Comparison of ENCODE assay signal across 8 cellular contexts in the genomic region with DNA sequence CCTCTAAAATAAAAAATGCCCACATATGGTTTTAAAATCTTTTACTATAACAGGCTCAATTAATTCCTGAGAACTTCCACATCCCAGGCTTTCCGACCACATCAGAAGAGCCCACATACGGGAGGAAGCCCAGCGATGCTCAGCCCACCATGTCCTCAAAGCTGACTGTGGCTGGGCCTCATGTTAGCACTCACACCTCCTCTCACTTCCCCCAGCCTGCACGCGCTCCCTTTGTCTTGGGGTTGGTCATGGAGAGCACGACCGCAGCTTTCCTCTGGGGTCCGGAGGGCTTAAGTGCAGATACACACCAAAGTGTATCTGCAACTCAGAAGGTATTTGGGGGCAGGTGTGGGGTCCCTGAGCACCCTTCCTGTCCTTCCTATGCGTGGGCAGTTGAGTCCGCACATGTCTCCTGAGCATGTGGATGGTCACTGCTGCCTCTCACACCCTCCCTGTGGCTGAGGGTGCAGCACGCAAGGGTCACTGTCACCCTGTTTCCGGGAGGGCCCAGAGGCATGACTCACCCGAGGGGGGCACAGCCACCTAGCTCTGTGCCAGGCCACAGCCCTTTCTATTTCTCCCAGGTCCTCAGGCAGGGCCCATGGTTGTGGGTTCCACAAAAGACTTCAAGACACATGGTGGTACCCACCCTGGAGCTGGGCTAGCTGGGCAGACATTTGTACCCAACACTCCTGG. TPM values are rescaled to one million over a fixed set of nuclear protein-coding genes. Genes with fewer than 3 reads are reported as not detected.
DNase-seq lines count a peak whose midpoint lies in the region; ATAC-seq, FAIRE-seq and TF ChIP-seq lines count a peak whose summit lies in the region.

No MANE protein-coding gene starts in this region.

- ATAC-seq in GM19372 (IDR thresholded peaks at IDR 0.05; ENCODE audit: low read depth, unreplicated experiment) = peak; percentile 1

- H3K4me1 ChIP-seq in NT2/D1 (ENCODE audit: insufficient read depth, insufficient read length) (peaks cover 41% of the 10 kb centered on the region), esophagus (ENCODE audit: control insufficient read depth in 2 of 2, insufficient read depth in 2 of 2, low read length in 1 of 2) (peaks cover 19 to 41% of the 10 kb centered on the region in 2 donors), small intestine (ENCODE audit: control insufficient read depth in 2 of 2, insufficient read depth in 1 of 2, low read depth in 1 of 2, low read length in 1 of 2) (peaks cover 1 to 16% of the 10 kb centered on the region in 2 donors)

- H3K9ac ChIP-seq in NT2/D1 (ENCODE audit: insufficient read length, low read depth) = peak overlapping the region; percentile 22

- H3K9me3 ChIP-seq in NT2/D1 (ENCODE audit: insufficient read depth, low read length) (no peaks in the 10 kb centered on the region), esophagus (ENCODE audit: control insufficient read depth in 2 of 2, insufficient read depth in 1 of 2, low read depth in 1 of 2, low read length in 1 of 2) (no peaks in the 10 kb centered on the region), small intestine (ENCODE audit: control insufficient read depth, low read depth) (no peaks in the 10 kb centered on the region)

- H3K36me3 ChIP-seq in NT2/D1 (ENCODE audit: insufficient read depth, insufficient read length, low read length) = peaks cover 99% of the 10 kb centered on the region
- peaks cover 49 to 96% of the 10 kb centered on the region in 2 donors for H3K36me3 ChIP-seq in esophagus (ENCODE audit: control insufficient read depth in 2 of 2, insufficient read depth in 2 of 2, low read length in 1 of 2)
- peaks cover 15 to 29% of the 10 kb centered on the region in 2 donors for H3K36me3 ChIP-seq in small intestine (ENCODE audit: control insufficient read depth in 2 of 2, insufficient read depth in 2 of 2, low read length in 2 of 2)

- H3K27me3 ChIP-seq in NT2/D1 (ENCODE audit: insufficient read depth, insufficient read length) (no peaks in the 10 kb centered on the region), esophagus (ENCODE audit: control insufficient read depth in 1 of 2, insufficient read depth in 2 of 2, low read length in 2 of 2) (no peaks in the 10 kb centered on the region), small intestine (ENCODE audit: control insufficient read depth in 2 of 2, insufficient read depth in 2 of 2, low read length in 2 of 2) (no peaks in the 10 kb centered on the region)

- no peak for FAIRE-seq in small intestine (lab: Jason Lieb, UNC)

- peak overlapping the region; percentile 36 to 87 for H3K27ac ChIP-seq in esophagus (ENCODE audit: low read depth in 2 of 2, low read length in 1 of 2)
- H3K27ac ChIP-seq in small intestine (ENCODE audit: low read depth in 1 of 2, low read length in 1 of 2) = peak overlapping the region; percentile 54 to 87

- no peak for DNase-seq in NT2/D1 (ENCODE audit: low read depth, low spot score)
- DNase-seq in small intestine = no peak
- no peak for DNase-seq in NCI-H187 treated with DMSO at 0.1 percent for 48 hours (lab: John Stamatoyannopoulos, UW)
- no peak for DNase-seq in NOMO-1 treated with DMSO at 0.1 percent for 48 hours (lab: John Stamatoyannopoulos, UW; ENCODE audit: unreplicated experiment)
- DNase-seq in superior temporal gyrus (ENCODE audit: extremely low spot score) = no peak
- DNase-seq in GM13976 (ENCODE audit: low spot score) = no peak

- 69 to 77% methylated on average over 13 of the region's 13 CpGs for WGBS in esophagus, 2 donors
- WGBS in small intestine, 3 donors = 72 to 74% (median 73%) methylated on average over 13 of the region's 13 CpGs

- H3K4me3 ChIP-seq in NT2/D1 (ENCODE audit: insufficient read length, low read depth) = no peak overlapping the region
- no peak overlapping the region for H3K4me3 ChIP-seq in esophagus (ENCODE audit: low read depth in 1 of 2, low read length in 2 of 2)
- H3K4me3 ChIP-seq in small intestine (ENCODE audit: low read depth in 1 of 2, low read length in 2 of 2) = no peak overlapping the region

- in situ Hi-C loops in GM13976 (cut with MboI; ENCODE audit: low sequenced_read_pairs, unreplicated experiment) = no loop called here

- TF ChIP-seq CTCF in GM13976 (IDR thresholded peaks at IDR 0.05; ENCODE audit: borderline replicate concordance, control extremely low read depth, extremely low read depth, insufficient read depth, missing control alignments) = no peak

RNA-seq across cellular contexts. Expression of a gene that starts 21.2 kb away (rescaled TPM):
- polyA plus RNA-seq in esophagus = 100 to 1,000 TPM in 1 of 2 donors, 10 to 100 TPM in 1; 73.8 to 170 TPM
- 100 to 1,000 TPM; 154 to 196 (median 176) TPM for polyA plus RNA-seq in small intestine
